2 cellular contexts compared by ENCODE assay signal in the genomic region with DNA sequence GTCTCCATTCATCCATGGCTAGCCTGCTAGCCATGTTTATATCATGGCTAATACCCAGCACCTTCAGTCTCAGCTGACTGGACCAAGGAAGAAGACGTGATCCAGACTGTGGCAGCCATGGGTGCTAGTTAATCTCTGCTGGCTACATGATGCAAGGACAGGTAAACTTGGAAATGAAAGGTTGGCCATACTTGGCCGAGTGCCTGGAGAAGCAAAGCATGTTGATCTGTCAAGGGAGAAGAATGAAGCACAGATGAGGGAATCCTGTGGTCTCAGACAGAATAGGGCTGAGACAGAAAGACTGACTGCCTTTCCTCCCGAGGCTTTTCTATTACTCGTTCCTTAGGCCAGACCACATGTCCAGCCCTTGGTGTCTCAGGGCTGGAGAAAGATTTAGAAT.
TF ChIP-seq lines count a peak whose summit lies in the region.

No MANE protein-coding gene starts in this region.

TF ChIP-seq in HepG2, 621 proteins besides CTCF, POLR2A, EP300 and RAD21 (continued from another document):
- no peak for TF ChIP-seq MED1 (CRISPR knock-in tag; IDR thresholded peaks at IDR 0.05)
- no peak for TF ChIP-seq FIP1L1 (IDR thresholded peaks at IDR 0.05; ENCODE audit: borderline replicate concordance, insufficient read depth, low read depth, low read length)
- no peak for TF ChIP-seq PCBP1 (IDR thresholded peaks at IDR 0.05; ENCODE audit: borderline replicate concordance, low read depth, low read length)
- TF ChIP-seq RARA (CRISPR knock-in tag; IDR thresholded peaks at IDR 0.05), result no peak
- no peak for TF ChIP-seq NFKB2 (CRISPR knock-in tag; IDR thresholded peaks at IDR 0.05; ENCODE audit: borderline replicate concordance)
- no peak for TF ChIP-seq REPIN1 (CRISPR knock-in tag; IDR thresholded peaks at IDR 0.05; ENCODE audit: borderline replicate concordance, low read depth)
- TF ChIP-seq TBX3 (IDR thresholded peaks at IDR 0.05; ENCODE audit: borderline replicate concordance), result no peak
- no peak for TF ChIP-seq BCLAF1 (IDR thresholded peaks at IDR 0.05)
- TF ChIP-seq, protein P1, sequence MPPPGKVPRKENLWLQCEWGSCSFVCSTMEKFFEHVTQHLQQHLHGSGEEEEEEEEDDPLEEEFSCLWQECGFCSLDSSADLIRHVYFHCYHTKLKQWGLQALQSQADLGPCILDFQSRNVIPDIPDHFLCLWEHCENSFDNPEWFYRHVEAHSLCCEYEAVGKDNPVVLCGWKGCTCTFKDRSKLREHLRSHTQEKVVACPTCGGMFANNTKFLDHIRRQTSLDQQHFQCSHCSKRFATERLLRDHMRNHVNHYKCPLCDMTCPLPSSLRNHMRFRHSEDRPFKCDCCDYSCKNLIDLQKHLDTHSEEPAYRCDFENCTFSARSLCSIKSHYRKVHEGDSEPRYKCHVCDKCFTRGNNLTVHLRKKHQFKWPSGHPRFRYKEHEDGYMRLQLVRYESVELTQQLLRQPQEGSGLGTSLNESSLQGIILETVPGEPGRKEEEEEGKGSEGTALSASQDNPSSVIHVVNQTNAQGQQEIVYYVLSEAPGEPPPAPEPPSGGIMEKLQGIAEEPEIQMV (CRISPR knock-in tag; IDR thresholded peaks at IDR 0.05; ENCODE audit: low read depth), result no peak

TF ChIP-seq in GM12891, 5 proteins besides CTCF, POLR2A, EP300 and RAD21 (continued from another document):
- TF ChIP-seq SPI1 (IDR thresholded peaks at IDR 0.05; ENCODE audit: low read depth, low read length) (no peak), TAF1 (IDR thresholded peaks at IDR 0.05; ENCODE audit: low read depth, low read length) (no peak), POU2F2 (IDR thresholded peaks at IDR 0.05; ENCODE audit: low read depth, low read length) (no peak), POLR2AphosphoS5 (IDR thresholded peaks at IDR 0.05; ENCODE audit: low read depth, low read length) (no peak)
